1 cellular context compared by ENCODE assay signal in the genomic region with DNA sequence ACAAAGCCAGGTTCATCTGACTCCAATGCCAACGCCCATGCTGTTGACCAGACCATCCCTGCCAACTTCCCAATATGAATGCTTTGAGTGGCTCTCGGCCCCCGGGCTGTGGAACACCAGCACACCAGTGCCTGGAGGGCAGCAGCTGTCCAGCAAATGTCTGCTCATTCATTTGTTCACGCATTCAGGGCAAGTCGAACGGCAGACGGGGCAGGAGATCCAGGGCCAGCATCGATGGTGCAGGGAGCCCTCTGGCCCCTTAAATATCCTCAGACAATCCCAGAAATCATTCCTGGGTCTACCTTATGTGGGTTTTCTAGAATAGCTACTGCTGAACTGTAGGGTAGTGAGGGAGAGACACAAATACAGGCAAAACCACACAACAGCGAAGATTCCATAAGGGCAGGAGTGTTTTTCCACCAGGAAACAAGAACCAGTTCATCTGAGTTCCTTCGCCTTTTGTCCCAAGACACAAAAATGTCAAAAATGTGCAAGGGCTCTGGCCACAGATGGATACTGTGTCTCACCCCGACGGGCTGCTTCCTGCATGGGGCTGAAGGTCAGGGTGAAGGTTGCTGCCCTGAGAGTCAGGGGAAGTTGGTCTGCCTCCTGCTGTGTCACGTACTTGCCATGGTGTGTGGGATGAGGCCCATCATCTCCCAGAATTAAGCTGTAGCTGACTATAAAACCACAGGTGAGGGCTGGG.
TF ChIP-seq lines count a peak whose summit lies in the region.

No MANE protein-coding gene starts in this region.

TF ChIP-seq in HepG2, 621 proteins besides CTCF, POLR2A, EP300 and RAD21 (continued from another document and continues in another):
- TF ChIP-seq CREB3 (CRISPR knock-in tag; IDR thresholded peaks at IDR 0.05) (no peak), CSRNP1 (CRISPR knock-in tag; IDR thresholded peaks at IDR 0.05) (no peak), CBX5 (CRISPR knock-in tag; IDR thresholded peaks at IDR 0.05; ENCODE audit: borderline replicate concordance) (no peak), FOXJ3 (CRISPR knock-in tag; IDR thresholded peaks at IDR 0.05; ENCODE audit: borderline replicate concordance) (no peak), BCLAF1 (IDR thresholded peaks at IDR 0.05) (no peak), SPEN (CRISPR knock-in tag; IDR thresholded peaks at IDR 0.05; ENCODE audit: low read depth) (peak; percentile 71; the same call in 1 of the 2 replicates), ZNF747 (CRISPR knock-in tag; IDR thresholded peaks at IDR 0.05; ENCODE audit: borderline replicate concordance) (0 out of 2 replicates have a peak, but pooled peaks have one; percentile 78), ZNF451 (CRISPR knock-in tag; IDR thresholded peaks at IDR 0.05) (0 out of 2 replicates have a peak, but pooled peaks have one; percentile 11), GTF2F1 (IDR thresholded peaks at IDR 0.05; ENCODE audit: low read length) (no peak), DNMT1 (CRISPR knock-in tag; IDR thresholded peaks at IDR 0.05) (no peak), CCAR2 (optimal IDR thresholded peaks at IDR 0.05; ENCODE audit: low read depth, low read length) (no peak), ZNF773 (CRISPR knock-in tag; IDR thresholded peaks at IDR 0.05; ENCODE audit: borderline replicate concordance) (no peak), CSRNP2 (CRISPR knock-in tag; conservative IDR thresholded peaks at IDR 0.05; ENCODE audit: low read depth) (no peak), ZNF672 (CRISPR knock-in tag; IDR thresholded peaks at IDR 0.05) (no peak), ZBTB39 (CRISPR knock-in tag; IDR thresholded peaks at IDR 0.05) (peak; percentile 22; the same call in 1 of the 2 replicates), ZNF564 (CRISPR knock-in tag; IDR thresholded peaks at IDR 0.05) (no peak; the same call in 1 of the 2 replicates), KMT2B (CRISPR knock-in tag; IDR thresholded peaks at IDR 0.05) (no peak), KLF16 (CRISPR knock-in tag; IDR thresholded peaks at IDR 0.05) (no peak), RNF2 (conservative IDR thresholded peaks at IDR 0.05; ENCODE audit: low read depth) (0 out of 2 replicates have a peak, but pooled peaks have one; percentile 38), ZNF510 (CRISPR knock-in tag; IDR thresholded peaks at IDR 0.05; ENCODE audit: low read depth) (peak; percentile 77; the same call in 1 of the 2 replicates), MIER3 (CRISPR knock-in tag; IDR thresholded peaks at IDR 0.05; ENCODE audit: borderline replicate concordance) (peak; percentile 49; the same call in 1 of the 2 replicates), NCOR1 (IDR thresholded peaks at IDR 0.05; ENCODE audit: borderline replicate concordance, low read length) (peak; percentile 87; the same call in 1 of the 2 replicates), SALL2 (CRISPR knock-in tag; IDR thresholded peaks at IDR 0.05) (no peak), ZNF337 (CRISPR knock-in tag; IDR thresholded peaks at IDR 0.05; ENCODE audit: borderline replicate concordance, low read depth) (peak; percentile 78; the same call in 1 of the 2 replicates), ELF1 (CRISPR knock-in tag; IDR thresholded peaks at IDR 0.05) (peak; percentile 61; the same call in 1 of the 2 replicates), SNRNP70 (IDR thresholded peaks at IDR 0.05; ENCODE audit: low read depth, low read length) (no peak), ZNF18 (CRISPR knock-in tag; IDR thresholded peaks at IDR 0.05; ENCODE audit: insufficient replicate concordance) (no peak), ZFP37 (CRISPR knock-in tag; IDR thresholded peaks at IDR 0.05; ENCODE audit: borderline replicate concordance) (0 out of 2 replicates have a peak, but pooled peaks have one; percentile 73), ZSCAN5A (CRISPR knock-in tag; IDR thresholded peaks at IDR 0.05; ENCODE audit: borderline replicate concordance) (no peak), ZNF101 (CRISPR knock-in tag; IDR thresholded peaks at IDR 0.05; ENCODE audit: borderline replicate concordance, low read depth) (peak; percentile 51; the same call in 1 of the 2 replicates), ZNF792 (CRISPR knock-in tag; IDR thresholded peaks at IDR 0.05) (peak; percentile 30; the same call in 1 of the 2 replicates), ZSCAN20 (CRISPR knock-in tag; IDR thresholded peaks at IDR 0.05; ENCODE audit: borderline replicate concordance) (no peak), NFIB (CRISPR knock-in tag; IDR thresholded peaks at IDR 0.05; ENCODE audit: borderline replicate concordance) (no peak), BRD4 (CRISPR knock-in tag; IDR thresholded peaks at IDR 0.05) (no peak), ZNF878 (CRISPR knock-in tag; IDR thresholded peaks at IDR 0.05) (peak; percentile 75; the same call in 1 of the 2 replicates), DPF2 (CRISPR knock-in tag; IDR thresholded peaks at IDR 0.05; ENCODE audit: borderline replicate concordance, low read depth) (peak; percentile 96), TBX3 (IDR thresholded peaks at IDR 0.05; ENCODE audit: borderline replicate concordance) (0 out of 2 replicates have a peak, but pooled peaks have one; percentile 8), ZBTB37 (CRISPR knock-in tag; IDR thresholded peaks at IDR 0.05) (peak; percentile 58; the same call in 1 of the 2 replicates), KDM2A (CRISPR knock-in tag; IDR thresholded peaks at IDR 0.05; ENCODE audit: borderline replicate concordance, low read depth) (peak; percentile 68; the same call in 1 of the 2 replicates), ZNF350 (CRISPR knock-in tag; IDR thresholded peaks at IDR 0.05; ENCODE audit: borderline replicate concordance, low read depth) (0 out of 2 replicates have a peak, but pooled peaks have one; percentile 51), FOXA3 (CRISPR knock-in tag; IDR thresholded peaks at IDR 0.05) (peak; percentile 67; the same call in 1 of the 2 replicates), YEATS2 (CRISPR knock-in tag; IDR thresholded peaks at IDR 0.05; ENCODE audit: borderline replicate concordance) (no peak), NR2F6 (IDR thresholded peaks at IDR 0.05) (peak; percentile 90), NR2F6 (CRISPR knock-in tag; IDR thresholded peaks at IDR 0.05) (peak; percentile 98)
- TF ChIP-seq, protein P1, sequence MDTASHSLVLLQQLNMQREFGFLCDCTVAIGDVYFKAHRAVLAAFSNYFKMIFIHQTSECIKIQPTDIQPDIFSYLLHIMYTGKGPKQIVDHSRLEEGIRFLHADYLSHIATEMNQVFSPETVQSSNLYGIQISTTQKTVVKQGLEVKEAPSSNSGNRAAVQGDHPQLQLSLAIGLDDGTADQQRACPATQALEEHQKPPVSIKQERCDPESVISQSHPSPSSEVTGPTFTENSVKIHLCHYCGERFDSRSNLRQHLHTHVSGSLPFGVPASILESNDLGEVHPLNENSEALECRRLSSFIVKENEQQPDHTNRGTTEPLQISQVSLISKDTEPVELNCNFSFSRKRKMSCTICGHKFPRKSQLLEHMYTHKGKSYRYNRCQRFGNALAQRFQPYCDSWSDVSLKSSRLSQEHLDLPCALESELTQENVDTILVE (CRISPR knock-in tag; IDR thresholded peaks at IDR 0.05): no peak
- TF ChIP-seq, protein P2, sequence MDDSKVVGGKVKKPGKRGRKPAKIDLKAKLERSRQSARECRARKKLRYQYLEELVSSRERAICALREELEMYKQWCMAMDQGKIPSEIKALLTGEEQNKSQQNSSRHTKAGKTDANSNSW (CRISPR knock-in tag; IDR thresholded peaks at IDR 0.05; ENCODE audit: borderline replicate concordance): no peak
